ENCODE assay signal across 24 cellular contexts in the genomic region with DNA sequence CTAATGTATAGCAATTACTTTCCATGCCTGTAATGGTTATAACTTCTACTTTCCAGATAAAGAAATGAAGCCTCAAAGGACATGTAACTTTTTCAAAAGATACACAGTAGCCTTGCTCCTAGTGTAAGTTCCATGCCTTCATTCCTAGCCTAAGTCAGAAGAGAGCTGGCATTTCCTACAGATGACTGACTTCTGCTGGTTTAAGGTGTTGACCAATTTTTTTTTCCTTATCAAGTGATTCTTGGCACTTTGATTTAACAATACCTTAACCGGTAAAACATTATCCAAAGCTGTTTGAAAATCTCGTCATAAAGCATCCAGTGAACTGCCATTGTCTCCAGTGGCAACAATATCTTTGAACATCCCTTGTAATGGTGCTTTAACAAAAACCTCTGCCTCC.
DNase-seq lines count a peak whose midpoint lies in the region; ATAC-seq and FAIRE-seq lines count a peak whose summit lies in the region.
"Had no signal": no experiment of that assay in that cellular context is flagged by ENCODE, and none has a peak within 500 bp of the region (broad histone marks: within the 10 kb centered on the region; RNA-seq: fewer than 3 reads in every experiment).

No MANE protein-coding gene starts in this region.

- no peak overlapping the region for H3K4me3 Mint-ChIP-seq in activated naive CD8-positive, alpha-beta T cell treated with anti-CD3 and anti-CD28 coated beads for 36 hours
- H3K4me3 Mint-ChIP-seq: CD14-positive monocyte; CD4-positive, alpha-beta memory T cell; CD4-positive, CD25-positive, alpha-beta regulatory T cell; CD8-positive, alpha-beta memory T cell had no signal

- H3K27me3 Mint-ChIP-seq in activated naive CD8-positive, alpha-beta T cell treated with anti-CD3 and anti-CD28 coated beads for 36 hours: no peaks in the 10 kb centered on the region
- H3K27me3 Mint-ChIP-seq: CD4-positive, alpha-beta memory T cell; CD4-positive, CD25-positive, alpha-beta regulatory T cell had no signal

- peak; percentile 44 for FAIRE-seq in GM19239 (lab: Jason Lieb, UNC)
- FAIRE-seq: A204.1, GM12878, GM12892 had no signal

- H3K9me3 Mint-ChIP-seq in activated naive CD8-positive, alpha-beta T cell treated with anti-CD3 and anti-CD28 coated beads for 36 hours: no peaks in the 10 kb centered on the region

- H3K4me1 Mint-ChIP-seq in activated naive CD8-positive, alpha-beta T cell treated with anti-CD3 and anti-CD28 coated beads for 36 hours: no peaks in the 10 kb centered on the region
- H3K4me1 Mint-ChIP-seq: CD14-positive monocyte; CD4-positive, alpha-beta memory T cell; CD4-positive, CD25-positive, alpha-beta regulatory T cell; CD8-positive, alpha-beta memory T cell had no signal

- no peak overlapping the region for H3K27ac Mint-ChIP-seq in activated naive CD8-positive, alpha-beta T cell treated with anti-CD3 and anti-CD28 coated beads for 36 hours
- H3K27ac Mint-ChIP-seq: CD14-positive monocyte; CD4-positive, alpha-beta memory T cell; CD4-positive, CD25-positive, alpha-beta regulatory T cell; CD8-positive, alpha-beta memory T cell had no signal

- H3K36me3 Mint-ChIP-seq in activated naive CD8-positive, alpha-beta T cell treated with anti-CD3 and anti-CD28 coated beads for 36 hours: no peaks in the 10 kb centered on the region
- H3K36me3 Mint-ChIP-seq: CD14-positive monocyte; CD4-positive, alpha-beta memory T cell; CD4-positive, CD25-positive, alpha-beta regulatory T cell; CD8-positive, alpha-beta memory T cell had no signal

- no peak for DNase-seq in GM19239 (ENCODE audit: insufficient read length, low spot score)
- DNase-seq in left colon: no peak
- no peak for DNase-seq in activated naive CD8-positive, alpha-beta T cell treated with anti-CD3 and anti-CD28 coated beads for 36 hours
- DNase-seq: 8988T; ACHN; BE2C; C1 segment of cervical spinal cord; CD4-positive, alpha-beta memory T cell; CD4-positive, CD25-positive, alpha-beta regulatory T cell; CD8-positive, alpha-beta memory T cell; COR-L47; DMS 273 treated with DMSO at 0.1 percent for 48 hours; DMS153; DMS53; DMS79; DND-41; EL; GDM1 had no signal

- ATAC-seq in left colon: peak; percentile 83
- ATAC-seq in HG03469 (IDR thresholded peaks at IDR 0.05; ENCODE audit: unreplicated experiment): no peak
- no peak for ATAC-seq in esophagus mucosa
- ATAC-seq: GM12878 had no signal

- intact Hi-C loops in left colon (cut with DNase I, micrococcal nuclease): no loop called here
